ENCODE assay signal across 6 cellular contexts in the genomic region with DNA sequence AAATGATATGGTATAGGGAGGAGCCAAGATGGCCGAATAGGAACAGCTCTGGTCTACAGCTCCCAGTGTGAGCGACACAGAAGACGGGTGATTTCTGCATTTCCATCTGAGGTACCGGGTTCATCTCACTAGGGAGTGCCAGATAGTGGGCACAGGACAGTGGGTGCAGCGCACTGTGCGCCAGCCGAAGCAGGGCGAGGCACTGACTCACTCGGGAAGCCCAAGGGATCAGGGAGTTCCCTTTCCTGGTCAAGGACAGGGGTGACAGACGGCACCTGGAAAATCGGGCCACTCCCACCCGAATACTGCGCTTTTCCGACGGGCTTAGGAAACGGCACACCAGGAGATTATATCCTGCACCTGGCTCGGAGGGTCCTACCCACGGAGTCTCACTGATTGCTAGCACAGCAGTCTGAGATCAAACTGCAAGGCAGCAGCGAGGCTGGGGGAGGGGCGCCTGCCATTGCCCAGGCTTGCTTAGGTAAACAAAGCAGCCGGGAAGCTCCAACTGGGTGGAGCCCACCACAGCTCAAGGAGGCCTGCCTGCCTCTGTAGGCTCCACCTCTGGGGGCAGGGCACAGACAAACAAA. TPM values are rescaled to one million over a fixed set of nuclear protein-coding genes. Genes with fewer than 3 reads are reported as not detected.
DNase-seq lines count a peak whose midpoint lies in the region; ATAC-seq, FAIRE-seq and TF ChIP-seq lines count a peak whose summit lies in the region.
"Not testable (repeated sequence)": the region's sequence is repeated elsewhere in the genome, so short reads cannot be mapped to it uniquely, and the experiment has no call there.

No MANE protein-coding gene starts in this region.

- H2AFZ ChIP-seq in PC-9 (peak overlapping the region; percentile 66), K562 (ENCODE audit: low read depth, low read length) (peak overlapping the region; percentile 33; the same call in 1 of the 2 replicates)

- POLR2A ChIA-PET in HEK293 (lab: Yijun Ruan, JAX); PC-9 (lab: Charles Lee; ENCODE audit: unreplicated experiment); K562 (lab: Yijun Ruan, JAX): not testable (repeated sequence)

- H3K27ac ChIP-seq in HEK293 (ENCODE audit: extremely low read depth, low read depth, low read length); PC-9; K562 (ENCODE audit: extremely low read depth, low read depth, low read length); endodermal cell (ENCODE audit: low read depth, low read length): not testable (repeated sequence)

- in situ Hi-C loops in Caki2 (cut with HindIII; ENCODE audit: low pct_unique_long_range_greater_than_20kb, low sequenced_read_pairs); K562 (cut with MboI): not testable (repeated sequence)

- intact Hi-C loops in PC-9 (cut with micrococcal nuclease; ENCODE audit: unreplicated experiment); K562 (cut with micrococcal nuclease): not testable (repeated sequence)

- not testable (repeated sequence) for H3K27me3 Mint-ChIP-seq in endodermal cell (ENCODE audit: insufficient read depth)

- H3K4me3 Mint-ChIP-seq in endodermal cell = not testable (repeated sequence)

- H3K4me1 Mint-ChIP-seq in endodermal cell = not testable (repeated sequence)

- H3K27ac Mint-ChIP-seq in endodermal cell = not testable (repeated sequence)

- TF ChIP-seq CTCF in HEK293 (tag by site-specific recombination; IDR thresholded peaks at IDR 0.05); PC-9 (conservative IDR thresholded peaks at IDR 0.05); K562 (IDR thresholded peaks at IDR 0.05 in 2 of 3, conservative IDR thresholded peaks at IDR 0.05 in 1 of 3; ENCODE audit: insufficient read depth in 2 of 3, low read depth in 1 of 3, low read length in 3 of 3); endodermal cell (conservative IDR thresholded peaks at IDR 0.05): not testable (repeated sequence)

- H3K27me3 ChIP-seq in PC-9 (ENCODE audit: insufficient read depth, low read depth); K562 (ENCODE audit: control insufficient read depth in 2 of 2, insufficient read depth in 2 of 2, low read length in 2 of 2); endodermal cell (ENCODE audit: control insufficient read depth, insufficient read depth, low read length, poor library complexity, severe bottlenecking): not testable (repeated sequence)

- not testable (repeated sequence) for FAIRE-seq in K562 (lab: Jason Lieb, UNC)

- not testable (repeated sequence) for H3K9me1 ChIP-seq in K562 (ENCODE audit: control insufficient read depth, insufficient read depth, low read length)

- TF ChIP-seq RAD21 in K562 (CRISPR knock-in tag; conservative IDR thresholded peaks at IDR 0.05 in 1 of 2, IDR thresholded peaks at IDR 0.05 in 1 of 2) = not testable (repeated sequence)

- CTCF ChIA-PET in HEK293 (lab: Yijun Ruan, JAX) = interaction anchor here (1.4 kb wide), 1 partner anchor 120 kb away, joined by 3 read pairs; no protein-coding TSS in a partner anchor
- CTCF ChIA-PET in PC-9 (lab: Charles Lee); K562 (lab: Yijun Ruan, JAX; ENCODE audit: low intra/inter-chr PET ratio): not testable (repeated sequence)

- H3K4me1 ChIP-seq in HEK293 (ENCODE audit: control insufficient read depth, insufficient read depth, low read length); K562 (replicated peaks in 1 of 2; ENCODE audit: control insufficient read depth in 2 of 2, insufficient read depth in 2 of 2, low read length in 2 of 2); endodermal cell (ENCODE audit: control insufficient read depth, insufficient read depth, low read length): not testable (repeated sequence)
- H3K4me1 ChIP-seq in PC-9 (replicated peaks; ENCODE audit: insufficient read depth) = peaks cover 12% of the 10 kb centered on the region

- peaks cover 39% of the 10 kb centered on the region for H3K9me3 Mint-ChIP-seq in endodermal cell

- not testable (repeated sequence) for H4K20me1 ChIP-seq in PC-9 (ENCODE audit: insufficient read depth); K562 (replicated peaks; ENCODE audit: control insufficient read depth, insufficient read depth, low read length)

- H3K4me3 ChIP-seq in HEK293 (ENCODE audit: low read depth, low read length); K562: not testable (repeated sequence)
- H3K4me3 ChIP-seq in PC-9 (peak overlapping the region; percentile 38), endodermal cell (ENCODE audit: low read length) (peak overlapping the region; percentile 43)

- H3K79me2 ChIP-seq in PC-9 (ENCODE audit: low read depth); K562 (ENCODE audit: control insufficient read depth, insufficient read depth, low read length): not testable (repeated sequence)

- TF ChIP-seq POLR2A in K562 (conservative IDR thresholded peaks at IDR 0.05) = not testable (repeated sequence)

- H3K36me3 Mint-ChIP-seq in endodermal cell (ENCODE audit: low read depth) = peaks cover 18% of the 10 kb centered on the region

- not testable (repeated sequence) for H3K9me2 ChIP-seq in PC-9 (ENCODE audit: insufficient read depth)

- H3F3A ChIP-seq in PC-9 (ENCODE audit: insufficient read depth, low read depth) = not testable (repeated sequence)

- not testable (repeated sequence) for H3K9ac ChIP-seq in K562 (ENCODE audit: insufficient read depth in 1 of 2, low read depth in 2 of 2, low read length in 2 of 2); endodermal cell (ENCODE audit: extremely low read depth, low read length, poor library complexity, severe bottlenecking)

- BruUV-seq in PC-9 (replicated peaks; lab: Mats Ljungman, UMichigan); K562 (replicated peaks; lab: Mats Ljungman, UMichigan): not testable (repeated sequence)

- H3K4me2 ChIP-seq in PC-9 = peak overlapping the region; percentile 59
- peak overlapping the region; percentile 32 for H3K4me2 ChIP-seq in K562 (ENCODE audit: insufficient read depth, low read length)

- 16% methylated on average over 18 of the region's 21 CpGs for WGBS in K562 (ENCODE audit: insufficient coverage, low coverage, missing lambda C conversion rate)
- WGBS in endodermal cell (ENCODE audit: insufficient coverage in 1 of 2, insufficient read length in 1 of 2), 2 experiments = 90 to 96% methylated on average over 11 to 18 of the region's 21 CpGs

- ATAC-seq in K562 = not testable (repeated sequence)

- TF ChIP-seq EP300 in K562 (IDR thresholded peaks at IDR 0.05; ENCODE audit: low read length) = not testable (repeated sequence)

- H3K36me3 ChIP-seq in HEK293 (ENCODE audit: control insufficient read depth in 2 of 2, insufficient read depth in 1 of 2, low read length in 2 of 2); PC-9 (ENCODE audit: low read depth); K562 (ENCODE audit: control insufficient read depth, insufficient read depth, low read length): not testable (repeated sequence)
- peaks cover 11% of the 10 kb centered on the region for H3K36me3 ChIP-seq in endodermal cell (ENCODE audit: control insufficient read depth, insufficient read depth, low read length)

- not testable (repeated sequence) for H3K9me3 ChIP-seq in HEK293 (ENCODE audit: control insufficient read depth, insufficient read depth, low read depth, low read length); PC-9 (ENCODE audit: insufficient read depth, low read depth); K562 (replicated peaks; ENCODE audit: control insufficient read depth, insufficient read depth, low read depth, low read length)
- H3K9me3 ChIP-seq in endodermal cell (ENCODE audit: control insufficient read depth, low read length) = peaks cover 35% of the 10 kb centered on the region

- DNase-seq in Caki2 (ENCODE audit: low read depth) (peak; percentile 77), LoVo (ENCODE audit: low spot score) (peak; percentile 77), PC-9 (peak; percentile 40)
- DNase-seq in K562 (ENCODE audit: extremely low read depth in 1 of 4, low spot score in 3 of 4); endodermal cell: not testable (repeated sequence)

TF ChIP-seq in HEK293, 187 proteins besides CTCF, POLR2A, EP300 and RAD21 (continues in another document):
- 0 out of 2 replicates have a peak, but pooled peaks have one; percentile 31 for TF ChIP-seq ZNF610 (tag by site-specific recombination; IDR thresholded peaks at IDR 0.05; ENCODE audit: borderline replicate concordance)

RNA-seq across cellular contexts. Expression of a gene that starts 26.4 kb away (rescaled TPM):
- 0.81 and 1.6 TPM in 2 replicates for total RNA-seq in Caki2 (2014; rRNA removed; shearing (Covaris generic); ENCODE audit: low replicate concordance)
- 0.50 and 0.55 TPM in 2 replicates for total RNA-seq in PC-9 (2021)
- total RNA-seq in K562 (2011; cell fraction: chromatin; rRNA removed; ENCODE audit: low replicate concordance) = 0.05 TPM in 1 of 2 replicates, not detected in the other
- total RNA-seq in K562 (2011; cell fraction: nucleolus; rRNA removed) = 0.17 TPM in 1 of 2 replicates, not detected in the other
- not detected in 2 replicates for total RNA-seq in K562 (2011; cell fraction: nucleoplasm; rRNA removed)
- total RNA-seq in K562 (2014; rRNA removed) = under 0.01 and 0.08 TPM in 2 replicates
- total RNA-seq in K562 (2014; rRNA removed; fragmentation: Illumina TruSeq; extraction: Trizol) = 0.04 TPM in 1 of 2 replicates, not detected in the other
- 0.04 TPM in 2 replicates for total RNA-seq in K562 (2015; rRNA removed; fragmentation: Illumina TruSeq; extraction: Trizol)
- total RNA-seq in K562 (2021) = 0.07 and 0.22 TPM in 2 replicates
- polyA plus RNA-seq in K562 (2011; rRNA removed) = 0.01 TPM in 1 of 2 replicates, not detected in the other
- polyA plus RNA-seq in K562 (2011; cell fraction: cytosol; rRNA removed) = 0.03 and 0.04 TPM in 2 replicates
- polyA plus RNA-seq in K562 (2011; cell fraction: nucleus; rRNA removed) = 0.03 and 0.06 TPM in 2 replicates
- polyA plus RNA-seq in K562 (2012) = 0.07 and 0.26 TPM in 2 replicates
- polyA plus RNA-seq in K562 (2014; fragmentation: Illumina TruSeq; extraction: Trizol) = 0.03 TPM in 1 of 2 replicates, not detected in the other
- not detected for polyA plus RNA-seq in K562 (2014; fragmentation: Nextera tagmentation; extraction: Ambion mirVana)
- 0.03 TPM in 1 of 2 replicates, not detected in the other for polyA plus RNA-seq in K562 (2014; rRNA removed)
- polyA minus RNA-seq in K562 (2011; rRNA and poly(A)+ RNA removed) = 0.11 and 0.12 TPM in 2 replicates
- not detected in 2 replicates for polyA minus RNA-seq in K562 (2011; cell fraction: cytosol; rRNA and poly(A)+ RNA removed)
- under 0.01 and 0.13 TPM in 2 replicates for polyA minus RNA-seq in K562 (2011; cell fraction: nucleus; rRNA and poly(A)+ RNA removed)
- total RNA-seq in endodermal cell = 10 to 100 TPM in 1 of 2 donors, 1 to 10 TPM in 1; 8.8 to 12.3 TPM
- 9.0 TPM for polyA plus RNA-seq in endodermal cell (2013, experiment 1 of 2)
- 8.4 TPM for polyA plus RNA-seq in endodermal cell (2013, experiment 2 of 2)
